ENCODE assay signal across 1 cellular context in genomic region chr7:195830-196128, GRCh38.
TF ChIP-seq lines count a peak whose summit lies in the region.

No MANE protein-coding gene starts in this region.

TF ChIP-seq in SK-N-SH treated with all-trans-retinoic acid at 6 μM for 48 hours, 23 proteins besides CTCF, POLR2A, EP300 and RAD21 (continued from another document):
- TF ChIP-seq CREB5 (CRISPR knock-in tag; IDR thresholded peaks at IDR 0.05; ENCODE audit: low read depth) (no peak), TSHZ2 (CRISPR knock-in tag; IDR thresholded peaks at IDR 0.05) (no peak), ARNTL (CRISPR knock-in tag; IDR thresholded peaks at IDR 0.05; ENCODE audit: borderline replicate concordance, low read depth) (no peak), OSR1 (CRISPR knock-in tag; IDR thresholded peaks at IDR 0.05) (no peak), ISL1 (CRISPR knock-in tag; IDR thresholded peaks at IDR 0.05) (no peak), RARB (CRISPR knock-in tag; IDR thresholded peaks at IDR 0.05) (no peak)
